Comparison of ENCODE assay signal across 8 cellular contexts in the genomic region with DNA sequence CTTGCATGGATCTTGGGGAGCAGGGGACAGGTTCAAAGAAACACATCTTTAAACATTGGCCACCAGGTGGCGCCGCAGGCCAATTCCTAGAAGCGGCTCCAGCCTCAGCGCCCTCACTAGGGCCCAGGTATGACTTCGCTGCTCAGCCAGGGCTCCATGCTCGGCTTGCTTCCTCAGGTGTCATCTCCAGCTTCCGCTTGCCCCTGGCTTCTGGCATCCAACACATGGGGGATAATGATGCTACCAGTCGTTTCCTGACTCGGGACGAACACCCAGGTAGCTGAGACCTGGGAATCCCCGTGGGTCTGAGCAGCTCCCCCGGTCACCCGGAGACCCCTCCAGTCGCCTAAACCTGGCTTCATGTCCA. TPM values are rescaled to one million over a fixed set of nuclear protein-coding genes. Genes with fewer than 3 reads are reported as not detected.
A peak's percentile ranks its signal among the peaks of the same experiment; 100 is the strongest.
DNase-seq lines count a peak whose midpoint lies in the region; ATAC-seq and TF ChIP-seq lines count a peak whose summit lies in the region.

No MANE protein-coding gene starts in this region.

- H3K4me3 ChIP-seq in GM06990 (replicated peaks; ENCODE audit: low read depth, low read length): no peak overlapping the region
- no peak overlapping the region for H3K4me3 ChIP-seq in HUES48 (ENCODE audit: low read depth, low read length)
- H3K4me3 ChIP-seq in OCI-LY1 (ENCODE audit: low read depth, low read length, poor library complexity, severe bottlenecking): no peak overlapping the region
- H3K4me3 ChIP-seq in epithelial cell of esophagus (ENCODE audit: low read length): no peak overlapping the region

- no peaks in the 10 kb centered on the region for H3F3A ChIP-seq in OCI-LY1 (ENCODE audit: insufficient read depth, low read length)

- peaks cover 19 to 49% (median 26%) of the 10 kb centered on the region in 3 donors for H3K27me3 Mint-ChIP-seq in naive B cell

- DNase-seq in GM06990 (ENCODE audit: extremely low read depth, insufficient read length) (peak; percentile 79), epithelial cell of esophagus (ENCODE audit: low read depth) (peak; percentile 89), naive B cell (peak; percentile 79)
- DNase-seq in activated CD8-positive, alpha-beta memory T cell treated with anti-CD3 and anti-CD28 coated beads, Interleukin-2, amount 50 U/mL, for 48 hours: peak; percentile 97
- DNase-seq in stimulated activated effector memory CD8-positive, alpha-beta T cell treated with anti-CD3 and anti-CD28 coated beads, Interleukin-12 subunit alpha, Interleukin-12 subunit beta, amount 100 ng/mL, for 72 hours (ENCODE audit: low spot score in 2 of 2): peak; percentile 82 to 91

- no peaks in the 10 kb centered on the region for H3K9me2 ChIP-seq in OCI-LY1 (ENCODE audit: low read depth, low read length)

- H3K36me3 ChIP-seq in GM06990 (ENCODE audit: control insufficient read depth, insufficient read depth, low read length): no peaks in the 10 kb centered on the region
- peaks cover 11% of the 10 kb centered on the region for H3K36me3 ChIP-seq in HUES48 (ENCODE audit: control insufficient read depth, insufficient read depth, low read length)
- H3K36me3 ChIP-seq in OCI-LY1 (ENCODE audit: insufficient read depth, low read length): no peaks in the 10 kb centered on the region

- H3K4me3 Mint-ChIP-seq in naive B cell: peak overlapping the region in 1 of 8 donors; percentile 10
- no peak overlapping the region for H3K4me3 Mint-ChIP-seq in stimulated activated effector memory CD8-positive, alpha-beta T cell treated with anti-CD3 and anti-CD28 coated beads, Interleukin-12 subunit alpha, Interleukin-12 subunit beta, amount 100 ng/mL, for 72 hours

- H3K27me3 ChIP-seq in GM06990 (replicated peaks; ENCODE audit: control insufficient read depth, insufficient read depth, low read length) (no peaks in the 10 kb centered on the region), HUES48 (ENCODE audit: control insufficient read depth, insufficient read depth, low read length) (no peaks in the 10 kb centered on the region), OCI-LY1 (ENCODE audit: insufficient read depth, low read length) (peaks cover 4% of the 10 kb centered on the region; the same call in 1 of the 2 replicates)

- no peaks in the 10 kb centered on the region for H4K20me1 ChIP-seq in OCI-LY1 (ENCODE audit: insufficient read depth, low read length)

- no peaks in the 10 kb centered on the region for H3K79me2 ChIP-seq in OCI-LY1 (ENCODE audit: insufficient read depth, low read length)

- H3K9me3 Mint-ChIP-seq in naive B cell: no peaks in the 10 kb centered on the region
- H3K9me3 Mint-ChIP-seq in stimulated activated effector memory CD8-positive, alpha-beta T cell treated with anti-CD3 and anti-CD28 coated beads, Interleukin-12 subunit alpha, Interleukin-12 subunit beta, amount 100 ng/mL, for 72 hours: no peaks in the 10 kb centered on the region

- no peak overlapping the region for H3K4me2 ChIP-seq in OCI-LY1 (ENCODE audit: low read length)

- no peaks in the 10 kb centered on the region for H3K36me3 Mint-ChIP-seq in naive B cell
- H3K36me3 Mint-ChIP-seq in stimulated activated effector memory CD8-positive, alpha-beta T cell treated with anti-CD3 and anti-CD28 coated beads, Interleukin-12 subunit alpha, Interleukin-12 subunit beta, amount 100 ng/mL, for 72 hours: peaks cover 4% of the 10 kb centered on the region

- H3K4me1 ChIP-seq in HUES48 (ENCODE audit: control insufficient read depth, insufficient read depth, low read length) (peaks cover 11% of the 10 kb centered on the region; the same call in 1 of the 2 replicates), OCI-LY1 (ENCODE audit: insufficient read depth, low read length, severe bottlenecking) (no peaks in the 10 kb centered on the region)

- no peak overlapping the region for H2AFZ ChIP-seq in OCI-LY1 (ENCODE audit: low read length)

- H3K9ac ChIP-seq in HUES48 (ENCODE audit: low read depth, low read length): no peak overlapping the region
- H3K9ac ChIP-seq in OCI-LY1 (ENCODE audit: low read length): no peak overlapping the region

- peaks cover 3 to 9% (median 6%) of the 10 kb centered on the region in 3 donors for H3K4me1 Mint-ChIP-seq in naive B cell
- peaks cover 23% of the 10 kb centered on the region for H3K4me1 Mint-ChIP-seq in stimulated activated effector memory CD8-positive, alpha-beta T cell treated with anti-CD3 and anti-CD28 coated beads, Interleukin-12 subunit alpha, Interleukin-12 subunit beta, amount 100 ng/mL, for 72 hours

- ATAC-seq in naive B cell (ENCODE audit: low read depth in 2 of 2) (peak; percentile 98 to 99), GM21529 (IDR thresholded peaks at IDR 0.05; ENCODE audit: unreplicated experiment) (no peak)
- peak; percentile 95 for ATAC-seq in stimulated activated effector memory CD8-positive, alpha-beta T cell treated with anti-CD3 and anti-CD28 coated beads, Interleukin-12 subunit alpha, Interleukin-12 subunit beta, amount 100 ng/mL, for 72 hours

- TF ChIP-seq CTCF in GM06990 (IDR thresholded peaks at IDR 0.05; ENCODE audit: insufficient read depth, low read length, poor library complexity, severe bottlenecking) (peak; percentile 68), OCI-LY1 (IDR thresholded peaks at IDR 0.05; ENCODE audit: low read length) (peak; percentile 84), epithelial cell of esophagus (IDR thresholded peaks at IDR 0.05; ENCODE audit: insufficient read depth, low read depth, low read length, missing control alignments) (peak; percentile 78)

- H3K27ac ChIP-seq in HUES48 (ENCODE audit: low read depth, low read length): peak overlapping the region; percentile 48
- H3K27ac ChIP-seq in OCI-LY1 (ENCODE audit: low read depth, low read length, poor library complexity, severe bottlenecking): no peak overlapping the region

- no peaks in the 10 kb centered on the region for H3K9me3 ChIP-seq in HUES48 (ENCODE audit: control insufficient read depth, insufficient read depth, low read length)
- no peaks in the 10 kb centered on the region for H3K9me3 ChIP-seq in OCI-LY1 (ENCODE audit: low read length)

- peak overlapping the region in 3 of 6 donors; percentile 37 to 89 (median 76) for H3K27ac Mint-ChIP-seq in naive B cell
- H3K27ac Mint-ChIP-seq in stimulated activated effector memory CD8-positive, alpha-beta T cell treated with anti-CD3 and anti-CD28 coated beads, Interleukin-12 subunit alpha, Interleukin-12 subunit beta, amount 100 ng/mL, for 72 hours: no peak overlapping the region

RNA-seq across cellular contexts. Expression of gene MEX3A, which starts 8.5 kb away (rescaled TPM):
- under 1 TPM in 2 of 6 donors, not detected in 4; 0.05 to 0.13 TPM for polyA plus RNA-seq in naive B cell (ENCODE audit: low read depth in 6 of 6)

RNA-seq across cellular contexts. Expression of gene LMNA, which starts 23.7 kb away (rescaled TPM):
- 1 to 10 TPM in 4 of 6 donors, under 1 TPM in 2; 0.33 to 3.0 (median 1.4) TPM for polyA plus RNA-seq in naive B cell (ENCODE audit: low read depth in 6 of 6)

RNA-seq across cellular contexts. Expression of gene RAB25, which starts 29.8 kb away (rescaled TPM):
- not detected for polyA plus RNA-seq in naive B cell (ENCODE audit: low read depth in 6 of 6)

RNA-seq across cellular contexts. Expression of gene LAMTOR2, which starts 36.2 kb away (rescaled TPM):
- 100 to 1,000 TPM in 5 of 6 donors, 10 to 100 TPM in 1; 99.5 to 139 (median 114) TPM for polyA plus RNA-seq in naive B cell (ENCODE audit: low read depth in 6 of 6)

RNA-seq across cellular contexts. Expression of gene UBQLN4, which starts 37.2 kb away (rescaled TPM):
- 1 to 10 TPM; 4.7 to 9.0 (median 6.1) TPM for polyA plus RNA-seq in naive B cell (ENCODE audit: low read depth in 6 of 6)
